Comparison of ENCODE assay signal across 20 cellular contexts in the genomic region with DNA sequence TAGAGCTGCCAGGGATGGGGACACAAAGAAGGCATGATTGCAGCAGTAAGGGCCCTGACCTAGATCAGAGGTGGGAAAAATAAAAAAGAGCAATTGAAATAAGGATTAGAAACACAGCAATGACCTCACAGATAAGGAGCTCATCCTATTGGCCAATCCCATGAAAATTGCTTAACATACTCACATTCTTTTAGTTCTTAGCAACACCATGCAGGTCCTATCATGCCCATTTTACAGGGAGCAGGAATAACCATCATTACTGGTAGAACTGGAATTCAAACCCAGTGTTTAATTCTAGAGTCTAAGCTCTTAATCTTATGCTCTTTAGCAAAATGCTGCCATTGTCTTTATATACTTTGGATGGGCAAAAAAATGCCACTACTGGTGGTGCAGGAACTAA.
DNase-seq lines count a peak whose midpoint lies in the region; ATAC-seq, FAIRE-seq and TF ChIP-seq lines count a peak whose summit lies in the region.
"Had no signal": no experiment of that assay in that cellular context is flagged by ENCODE, and none has a peak within 500 bp of the region (broad histone marks: within the 10 kb centered on the region; RNA-seq: fewer than 3 reads in every experiment).

No MANE protein-coding gene starts in this region.

- no peak overlapping the region for H3K4me3 Mint-ChIP-seq in T-cell
- H3K4me3 Mint-ChIP-seq: CD4-positive, alpha-beta memory T cell; H9 had no signal

- CTCF ChIA-PET in RWPE1 (lab: Yijun Ruan, JAX), result interaction anchor here (0.6 kb wide), 1 partner anchor 65 kb away, joined by 3 read pairs; no protein-coding TSS in a partner anchor
- CTCF ChIA-PET in mammary epithelial cell (lab: Charles Lee; ENCODE audit: low non-redundant PET), result no interaction called here
- CTCF ChIA-PET in T-cell (lab: Charles Lee), result no interaction called here

- H3K36me3 ChIP-seq in mammary epithelial cell (ENCODE audit: insufficient read depth, low read length) (no peaks in the 10 kb centered on the region), keratinocyte (ENCODE audit: control insufficient read depth in 2 of 2, extremely low read depth in 1 of 2, insufficient read depth in 2 of 2, low read length in 2 of 2) (no peaks in the 10 kb centered on the region), sigmoid colon (no peaks in the 10 kb centered on the region)

- no peak for FAIRE-seq in keratinocyte (lab: Jason Lieb, UNC)
- FAIRE-seq: GM12891, GM18507 had no signal

- H2AFZ ChIP-seq in mammary epithelial cell (ENCODE audit: low read depth, low read length), result no peak overlapping the region
- H2AFZ ChIP-seq in keratinocyte (ENCODE audit: control insufficient read depth, low read length), result no peak overlapping the region
- H2AFZ ChIP-seq: GM23248 had no signal

- dilution Hi-C loops in mammary epithelial cell (cut with HindIII; ENCODE audit: low sequenced_read_pairs) (no loop called here), keratinocyte (cut with MboI; ENCODE audit: extremely low pct_ligation_motif_present, low sequenced_read_pairs) (no loop called here)

- no peak for TF ChIP-seq EP300 in sigmoid colon (IDR thresholded peaks at IDR 0.05)

- TF ChIP-seq POLR2A in sigmoid colon (IDR thresholded peaks at IDR 0.05), result no peak

- H3K9me3 ChIP-seq in mammary epithelial cell (replicated peaks; ENCODE audit: insufficient read depth, low read length) (no peaks in the 10 kb centered on the region), keratinocyte (ENCODE audit: control insufficient read depth, low read depth, low read length) (no peaks in the 10 kb centered on the region), sigmoid colon (no peaks in the 10 kb centered on the region)

- no TSS peak for BruUV-seq in mammary epithelial cell (replicated peaks; lab: Mats Ljungman, UMichigan)

- H3K9ac ChIP-seq in mammary epithelial cell (ENCODE audit: insufficient read depth, low read length) (no peak overlapping the region), keratinocyte (ENCODE audit: control insufficient read depth, extremely low read depth, insufficient read depth, low read length) (no peak overlapping the region)
- H3K9ac ChIP-seq: GM23248 had no signal

- in situ Hi-C loops in mammary epithelial cell (cut with MboI; ENCODE audit: low sequenced_read_pairs in 2 of 2), result no loop called here

- peaks cover 10 to 20% (median 17%) of the 10 kb centered on the region in 3 donors for H3K9me3 Mint-ChIP-seq in T-cell

- POLR2A ChIA-PET in RWPE1 (lab: Yijun Ruan, JAX; ENCODE audit: low non-redundant PET) (no interaction called here), T-cell (lab: Charles Lee) (no interaction called here)

- H3K27me3 ChIP-seq in mammary epithelial cell (ENCODE audit: insufficient read depth, low read length) (no peaks in the 10 kb centered on the region), keratinocyte (ENCODE audit: control insufficient read depth, extremely low read depth, insufficient read depth, low read length) (no peaks in the 10 kb centered on the region), sigmoid colon (no peaks in the 10 kb centered on the region)

- H3K36me3 Mint-ChIP-seq in T-cell, result no peaks in the 10 kb centered on the region
- H3K36me3 Mint-ChIP-seq: CD4-positive, alpha-beta memory T cell had no signal

- intact Hi-C loops in mammary epithelial cell (cut with micrococcal nuclease), result no loop called here
- intact Hi-C loops in sigmoid colon (cut with DNase I), result no loop called here

- no peaks in the 10 kb centered on the region for H3K27me3 Mint-ChIP-seq in T-cell
- H3K27me3 Mint-ChIP-seq: CD4-positive, alpha-beta memory T cell had no signal

- no peak overlapping the region for H3K27ac ChIP-seq in RWPE1
- no peak overlapping the region for H3K27ac ChIP-seq in mammary epithelial cell (ENCODE audit: insufficient read depth, low read depth, low read length)
- peak overlapping the region; percentile 14 for H3K27ac ChIP-seq in epithelial cell of prostate
- no peak overlapping the region for H3K27ac ChIP-seq in keratinocyte (ENCODE audit: control insufficient read depth, insufficient read depth, low read length)
- no peak overlapping the region for H3K27ac ChIP-seq in sigmoid colon
- no peak overlapping the region for H3K27ac ChIP-seq in caudate nucleus (ENCODE audit: low read depth, low read length)
- H3K27ac ChIP-seq: GM23248 had no signal

- no peaks in the 10 kb centered on the region for H4K20me1 ChIP-seq in mammary epithelial cell (ENCODE audit: insufficient read depth, low read length)
- no peaks in the 10 kb centered on the region for H4K20me1 ChIP-seq in keratinocyte (ENCODE audit: control insufficient read depth, extremely low read depth, insufficient read depth, low read length)

- H3K4me1 ChIP-seq in mammary epithelial cell (ENCODE audit: insufficient read depth, low read length), result peaks cover 6% of the 10 kb centered on the region
- H3K4me1 ChIP-seq in keratinocyte (ENCODE audit: control insufficient read depth, extremely low read depth, insufficient read depth, low read length), result no peaks in the 10 kb centered on the region
- H3K4me1 ChIP-seq in sigmoid colon, result no peaks in the 10 kb centered on the region

- H3K4me3 ChIP-seq in mammary epithelial cell (replicated peaks in 1 of 3; ENCODE audit: insufficient read depth in 1 of 3, low read depth in 2 of 3, low read length in 3 of 3) (no peak overlapping the region), keratinocyte (ENCODE audit: control insufficient read depth in 2 of 3, extremely low read depth in 1 of 3, insufficient read depth in 2 of 3, low read depth in 1 of 3, low read length in 3 of 3) (no peak overlapping the region), sigmoid colon (no peak overlapping the region)
- H3K4me3 ChIP-seq: GM23248 had no signal

- no peaks in the 10 kb centered on the region for H3K9me1 ChIP-seq in keratinocyte (ENCODE audit: control insufficient read depth, extremely low read depth, insufficient read depth, low read length)

- no peak for TF ChIP-seq CTCF in RWPE1 (conservative IDR thresholded peaks at IDR 0.05; ENCODE audit: low read depth)
- TF ChIP-seq CTCF in mammary epithelial cell (conservative IDR thresholded peaks at IDR 0.05 in 1 of 2, IDR thresholded peaks at IDR 0.05 in 1 of 2; ENCODE audit: extremely low read depth in 1 of 2, insufficient read depth in 1 of 2, low read depth in 1 of 2, low read length in 2 of 2), result no peak
- TF ChIP-seq CTCF in keratinocyte (optimal IDR thresholded peaks at IDR 0.05 in 1 of 3, IDR thresholded peaks at IDR 0.05 in 1 of 3, conservative IDR thresholded peaks at IDR 0.05 in 1 of 3; ENCODE audit: extremely low read depth in 1 of 3, insufficient read depth in 2 of 3, low read length in 3 of 3), result no peak
- no peak for TF ChIP-seq CTCF in sigmoid colon (IDR thresholded peaks at IDR 0.05)

- no peak overlapping the region for H3K4me2 ChIP-seq in mammary epithelial cell (ENCODE audit: insufficient read depth, low read depth, low read length)
- no peak overlapping the region for H3K4me2 ChIP-seq in keratinocyte (ENCODE audit: control insufficient read depth, extremely low read depth, insufficient read depth, low read depth, low read length)

- ATAC-seq in HG03565 (IDR thresholded peaks at IDR 0.05; ENCODE audit: unreplicated experiment) (no peak), T-cell (replicated peaks in 1 of 4) (no peak)
- ATAC-seq: HCT116 had no signal

- H3K79me2 ChIP-seq in mammary epithelial cell (ENCODE audit: insufficient read depth, low read length) (no peaks in the 10 kb centered on the region), keratinocyte (ENCODE audit: control insufficient read depth, insufficient read depth, low read length) (no peaks in the 10 kb centered on the region)

- H3K4me1 Mint-ChIP-seq in T-cell, result no peaks in the 10 kb centered on the region
- H3K4me1 Mint-ChIP-seq: CD4-positive, alpha-beta memory T cell had no signal

- DNase-seq in RWPE1 (ENCODE audit: low spot score), result peak; percentile 52
- DNase-seq in mammary epithelial cell, result peak; percentile 61
- DNase-seq in epithelial cell of prostate (ENCODE audit: low read depth, low spot score), result peak; percentile 43
- peak; percentile 9 for DNase-seq in keratinocyte (ENCODE audit: low read depth, low spot score)
- DNase-seq in sigmoid colon, result no peak
- no peak for DNase-seq in caudate nucleus (lab: John Stamatoyannopoulos, UW)
- DNase-seq in T-cell, result no peak
- DNase-seq: C1 segment of cervical spinal cord; Calu3; CD4-positive, alpha-beta memory T cell; COR-L47; DMS53; DMS79 treated with DMSO at 0.1 percent for 48 hours; GF-D8; GM23248; H9 had no signal

- no peak overlapping the region for H3K27ac Mint-ChIP-seq in T-cell
- H3K27ac Mint-ChIP-seq: CD4-positive, alpha-beta memory T cell; H9 had no signal

Comparison
In these comparisons a context has a peak if more than half of its experiments do, and no peak if none do; other contexts are left out.
1. DNase-seq: peak in RWPE1 (single experiment), mammary epithelial cell (single experiment), epithelial cell of prostate (single experiment) and keratinocyte (single experiment); none in sigmoid colon (single experiment), caudate nucleus (0 of 61) and T-cell (0 of 34).